ENCODE assay signal across 8 cellular contexts in the genomic region with DNA sequence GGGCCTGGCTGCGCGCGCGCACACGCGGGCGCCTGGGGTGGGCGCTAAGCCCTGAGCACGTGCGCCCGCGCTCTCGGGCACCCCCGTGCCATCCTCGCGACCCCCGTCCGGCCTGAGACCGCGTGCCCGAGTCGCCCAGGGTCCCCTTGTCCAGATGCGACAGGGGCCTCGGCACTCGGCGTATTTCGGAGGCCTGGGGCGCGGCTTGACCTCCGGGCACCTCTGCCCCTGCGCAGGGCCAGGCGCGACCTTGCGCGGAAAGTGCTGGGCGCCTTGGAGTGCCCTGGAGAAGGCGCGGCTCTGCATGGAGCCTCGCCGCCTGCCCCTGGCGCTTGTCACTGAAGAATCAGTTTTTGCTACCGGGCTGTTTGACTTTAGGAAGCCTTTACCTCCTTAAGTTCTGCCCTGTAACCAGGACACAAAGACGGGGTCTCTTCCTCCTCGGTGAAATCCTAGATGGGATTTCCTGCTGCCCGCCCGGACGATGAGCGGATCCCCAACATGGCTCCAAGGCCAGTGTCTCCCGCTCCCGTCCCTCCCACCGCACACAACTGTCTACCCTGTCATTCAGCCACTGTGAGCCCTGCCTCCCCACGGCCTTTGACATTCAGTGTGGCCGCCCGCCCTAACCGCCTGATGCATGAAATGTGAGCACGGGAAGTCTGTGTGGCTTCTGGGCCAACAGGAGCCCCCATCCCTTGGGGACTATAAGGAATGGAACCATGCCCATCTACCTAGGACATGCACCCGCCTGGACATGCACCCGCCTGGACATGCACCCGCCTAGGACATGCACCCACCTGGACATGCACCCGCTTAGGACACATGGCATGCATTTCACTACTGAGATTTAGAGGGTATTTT. TPM values are rescaled to one million over a fixed set of nuclear protein-coding genes. Genes with fewer than 3 reads are reported as not detected.
DNase-seq lines count a peak whose midpoint lies in the region; ATAC-seq and TF ChIP-seq lines count a peak whose summit lies in the region.

No MANE protein-coding gene starts in this region.

- H3K27me3 ChIP-seq in ascending aorta (no peaks in the 10 kb centered on the region), kidney epithelial cell (ENCODE audit: control insufficient read depth, insufficient read depth, low read length) (peaks cover 8% of the 10 kb centered on the region), thymus (ENCODE audit: control insufficient read depth, insufficient read depth) (peaks cover 29% of the 10 kb centered on the region)

- no peaks in the 10 kb centered on the region for H3K9me3 Mint-ChIP-seq in T-helper 1 cell treated with Interleukin-12 subunit alpha and Interleukin-12 subunit beta and Interleukin-4 antibody, amounts not matched to agents 30 μg/mL and 1 μg/mL, for 36 hours

- H3K36me3 ChIP-seq in ascending aorta = no peaks in the 10 kb centered on the region
- H3K36me3 ChIP-seq in kidney epithelial cell (ENCODE audit: control insufficient read depth, insufficient read depth, low read length) = no peaks in the 10 kb centered on the region
- no peaks in the 10 kb centered on the region for H3K36me3 ChIP-seq in thymus (ENCODE audit: control insufficient read depth, insufficient read depth)

- H3K4me3 Mint-ChIP-seq in T-helper 1 cell treated with Interleukin-12 subunit alpha and Interleukin-12 subunit beta and Interleukin-4 antibody, amounts not matched to agents 30 μg/mL and 1 μg/mL, for 36 hours = peak overlapping the region; percentile 72

- no peak for ATAC-seq in GM19023 (IDR thresholded peaks at IDR 0.05; ENCODE audit: unreplicated experiment)

- intact Hi-C loops in ascending aorta (cut with DNase I) = loop anchor here (1.0 to 10.0 kb wide), 8 partner anchors 22 to 1066 kb away; partner anchors contain the start of genes BNIP3, ECHS1, PAOX and TUBGCP2

- H3K27ac ChIP-seq in ascending aorta = peak overlapping the region; percentile 66 to 81
- H3K27ac ChIP-seq in thymus (ENCODE audit: low read depth) = no peak overlapping the region

- no peaks in the 10 kb centered on the region for H3K9me3 ChIP-seq in ascending aorta
- no peaks in the 10 kb centered on the region for H3K9me3 ChIP-seq in thymus (ENCODE audit: control insufficient read depth)

- DNase-seq in T-helper 1 cell (no peak), ascending aorta (ENCODE audit: low spot score in 2 of 2) (peak in 1 of 2 donors; percentile 62), kidney epithelial cell (ENCODE audit: low read depth) (no peak), C1 segment of cervical spinal cord (lab: John Stamatoyannopoulos, UW) (no peak)
- no peak for DNase-seq in stimulated activated CD4-positive, alpha-beta T cell treated with anti-CD3 and anti-CD28 coated beads, Interleukin-15, amount 100 ng/mL, for 24 hours

- WGBS in thymus = 27% methylated on average over 60 of the region's 60 CpGs

- H3K4me1 ChIP-seq in ascending aorta = peaks cover 6 to 8% of the 10 kb centered on the region in 2 donors
- peaks cover 11% of the 10 kb centered on the region for H3K4me1 ChIP-seq in thymus (ENCODE audit: control insufficient read depth, insufficient read depth, low read length)

- TF ChIP-seq CTCF in ascending aorta (IDR thresholded peaks at IDR 0.05) = no peak
- no peak for TF ChIP-seq CTCF in kidney epithelial cell (IDR thresholded peaks at IDR 0.05; ENCODE audit: insufficient read depth, low read length, poor library complexity, severe bottlenecking)

- no peaks in the 10 kb centered on the region for H3K36me3 Mint-ChIP-seq in T-helper 1 cell treated with Interleukin-12 subunit alpha and Interleukin-12 subunit beta and Interleukin-4 antibody, amounts not matched to agents 30 μg/mL and 1 μg/mL, for 36 hours (ENCODE audit: low read depth)

- H3K4me1 Mint-ChIP-seq in T-helper 1 cell treated with Interleukin-12 subunit alpha and Interleukin-12 subunit beta and Interleukin-4 antibody, amounts not matched to agents 30 μg/mL and 1 μg/mL, for 36 hours (ENCODE audit: low read depth) = peaks cover 3% of the 10 kb centered on the region

- no peak overlapping the region for H3K27ac Mint-ChIP-seq in T-helper 1 cell treated with Interleukin-12 subunit alpha and Interleukin-12 subunit beta and Interleukin-4 antibody, amounts not matched to agents 30 μg/mL and 1 μg/mL, for 36 hours

- H3K4me3 ChIP-seq in ascending aorta = peak overlapping the region; percentile 70 to 97
- peak overlapping the region; percentile 55 for H3K4me3 ChIP-seq in kidney epithelial cell (ENCODE audit: low read depth, low read length)
- H3K4me3 ChIP-seq in thymus (ENCODE audit: low read length) = peak overlapping the region; percentile 82

- H3K27me3 Mint-ChIP-seq in T-helper 1 cell treated with Interleukin-12 subunit alpha and Interleukin-12 subunit beta and Interleukin-4 antibody, amounts not matched to agents 30 μg/mL and 1 μg/mL, for 36 hours (ENCODE audit: low read depth) = peaks cover 46% of the 10 kb centered on the region

RNA-seq across cellular contexts. Expression of gene STK32C, which starts 1.1 kb away (rescaled TPM):
- total RNA-seq in ascending aorta (16.2 TPM), kidney epithelial cell (12.2 and 14.9 TPM in 2 replicates)
- polyA plus RNA-seq in thymus = 18.7 TPM

RNA-seq across cellular contexts. Expression of gene LRRC27, which starts 23.2 kb away (rescaled TPM):
- total RNA-seq in ascending aorta (2.0 TPM), kidney epithelial cell (8.1 and 13.3 TPM in 2 replicates)
- polyA plus RNA-seq in thymus = 8.7 TPM
